22 cellular contexts compared by ENCODE assay signal in the genomic region with DNA sequence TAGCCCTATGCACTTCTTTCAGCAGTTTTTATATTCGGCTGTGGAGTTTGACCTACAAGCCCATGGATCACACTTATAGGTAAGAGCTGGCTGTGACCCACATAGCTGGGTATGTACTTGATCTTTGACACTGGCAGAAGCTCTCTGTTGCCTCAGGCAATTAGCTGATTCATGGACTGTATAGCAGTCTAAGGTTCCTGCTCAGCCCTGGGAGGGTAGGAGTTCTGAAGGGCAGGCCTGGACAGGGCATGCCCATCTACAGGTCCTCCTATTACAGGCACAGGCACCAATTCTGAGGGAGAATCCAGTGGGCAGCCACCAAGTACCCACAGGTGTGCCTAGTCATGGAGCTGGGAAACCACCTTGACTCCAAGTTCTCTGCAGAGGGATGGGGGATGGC.
DNase-seq lines count a peak whose midpoint lies in the region; TF ChIP-seq lines count a peak whose summit lies in the region.
"Had no signal": no experiment of that assay in that cellular context is flagged by ENCODE, and none has a peak within 500 bp of the region (broad histone marks: within the 10 kb centered on the region; RNA-seq: fewer than 3 reads in every experiment).

No MANE protein-coding gene starts in this region.

- no peaks in the 10 kb centered on the region for H3K79me1 ChIP-seq in trophoblast cell (ENCODE audit: low read length)

- no peak overlapping the region for H3K4ac ChIP-seq in trophoblast cell (ENCODE audit: low read depth, low read length)

- H2AK5ac ChIP-seq in trophoblast cell (ENCODE audit: low read length), result no peak overlapping the region

- WGBS in trophoblast cell (ENCODE audit: extremely low coverage, insufficient coverage, insufficient read length), result no CpG with 5 or more reads among the region's 1 CpG

- POLR2A ChIA-PET in RWPE1 (lab: Yijun Ruan, JAX; ENCODE audit: low non-redundant PET), result no interaction called here

- no peak overlapping the region for H3K9ac ChIP-seq in trophoblast cell (ENCODE audit: low read length)
- H3K9ac ChIP-seq: BLaER1 had no signal

- no peak overlapping the region for H3K18ac ChIP-seq in trophoblast cell (ENCODE audit: low read length)

- peaks cover 17% of the 10 kb centered on the region for H3K9me3 ChIP-seq in trophoblast cell (ENCODE audit: insufficient read depth, low read depth, low read length)

- H3K27ac ChIP-seq in RWPE1 (peak overlapping the region; percentile 71), epithelial cell of prostate (peak overlapping the region; percentile 59), trophoblast cell (ENCODE audit: low read depth, low read length) (no peak overlapping the region)
- H3K27ac ChIP-seq: BLaER1, HL-60, SK-N-MC had no signal

- H3K4me3 ChIP-seq in trophoblast cell (ENCODE audit: low read depth, low read length), result no peak overlapping the region
- H3K4me3 ChIP-seq: BLaER1, SK-N-MC had no signal

- H4K8ac ChIP-seq in trophoblast cell (ENCODE audit: low read depth, low read length), result no peak overlapping the region

- no peak overlapping the region for H3K23ac ChIP-seq in trophoblast cell (ENCODE audit: low read length)

- peaks cover 0 to 2% of the 10 kb centered on the region in 2 experiments for H3K36me3 ChIP-seq in trophoblast cell (ENCODE audit: control insufficient read depth in 1 of 2, insufficient read depth in 2 of 2, low read length in 2 of 2)
- H3K36me3 ChIP-seq: BLaER1 had no signal

- no peaks in the 10 kb centered on the region for H3K4me1 ChIP-seq in trophoblast cell (ENCODE audit: control insufficient read depth in 1 of 2, insufficient read depth in 2 of 2, low read length in 2 of 2)
- H3K4me1 ChIP-seq: BLaER1 had no signal

- DNase-seq in HPDE6-E6E7 (ENCODE audit: extremely low spot score) (peak; percentile 19), RWPE1 (ENCODE audit: low spot score) (no peak), epithelial cell of prostate (ENCODE audit: low read depth, low spot score) (peak; percentile 39), trophoblast cell (peak; percentile 3 to 19), SHP77 treated with DMSO at 0.1 percent for 48 hours (lab: John Stamatoyannopoulos, UW) (no peak)
- DNase-seq in stimulated activated CD4-positive, alpha-beta T cell treated with anti-CD3 and anti-CD28 coated beads, Interleukin-15, amount 100 ng/mL, for 24 hours, result no peak
- no peak for DNase-seq in stimulated activated CD4-positive, alpha-beta T cell treated with anti-CD3 and anti-CD28 coated beads, Interleukin-1b, Interleukin-23, amount 100 ng/mL, for 48 hours
- DNase-seq: CD4-positive, CD25-positive, alpha-beta regulatory T cell; DMS153; DND-41; H7; NCI-H1092 treated with DMSO at 0.1 percent for 48 hours; NCI-H1436; NCI-H187 treated with DMSO at 0.1 percent for 48 hours; NCI-H2171 treated with DMSO at 0.1 percent for 48 hours; NCI-H524 treated with DMSO at 0.1 percent for 48 hours; NCI-H774; RPMI8226; SIG-M5 had no signal

- no peak overlapping the region for H4K12ac ChIP-seq in trophoblast cell (ENCODE audit: low read depth, low read length)

- H2AFZ ChIP-seq in trophoblast cell (ENCODE audit: insufficient read depth, low read length, poor library complexity), result no peak overlapping the region

- no peaks in the 10 kb centered on the region for H3K79me2 ChIP-seq in trophoblast cell (ENCODE audit: control insufficient read depth, insufficient read depth, low read length, poor library complexity)

- no peak overlapping the region for H3K4me2 ChIP-seq in trophoblast cell (ENCODE audit: low read length)
- H3K4me2 ChIP-seq: BLaER1 had no signal

- TF ChIP-seq CTCF in RWPE1 (conservative IDR thresholded peaks at IDR 0.05; ENCODE audit: low read depth), result no peak

- no peak overlapping the region for H2BK12ac ChIP-seq in trophoblast cell (ENCODE audit: low read length)

- no peak overlapping the region for H4K91ac ChIP-seq in trophoblast cell (ENCODE audit: low read depth, low read length)

- H2BK5ac ChIP-seq in trophoblast cell (ENCODE audit: low read depth, low read length, poor library complexity), result no peak overlapping the region

- CTCF ChIA-PET in RWPE1 (lab: Yijun Ruan, JAX), result no interaction called here

- H2BK120ac ChIP-seq in trophoblast cell (ENCODE audit: insufficient read depth, low read length, poor library complexity), result no peak overlapping the region

- no peaks in the 10 kb centered on the region for H3K27me3 ChIP-seq in trophoblast cell (ENCODE audit: insufficient read depth, low read length)
- H3K27me3 ChIP-seq: BLaER1 had no signal

- no peak overlapping the region for H3K14ac ChIP-seq in trophoblast cell (ENCODE audit: low read length)

Comparison
In these comparisons a context has a peak if more than half of its experiments do, and no peak if none do; other contexts are left out.
1. DNase-seq: peak in HPDE6-E6E7 (single experiment), epithelial cell of prostate (single experiment) and trophoblast cell (2 of 2); none in RWPE1 (single experiment), stimulated activated CD4-positive, alpha-beta T cell treated with anti-CD3 and anti-CD28 coated beads, Interleukin-15, amount 100 ng/mL, for 24 hours (single experiment), stimulated activated CD4-positive, alpha-beta T cell treated with anti-CD3 and anti-CD28 coated beads, Interleukin-1b, Interleukin-23, amount 100 ng/mL, for 48 hours (single experiment) and SHP77 treated with DMSO at 0.1 percent for 48 hours (single experiment).